Comparison of ENCODE assay signal across 1 cellular context in genomic region chr12:131928080-131928764, GRCh38.
TF ChIP-seq lines count a peak whose summit lies in the region.

No MANE protein-coding gene starts in this region.

TF ChIP-seq in K562, 482 proteins besides CTCF, POLR2A, EP300 and RAD21 (continued from another document and continues in another):
- peak; percentile 54; the same call in 1 of the 2 replicates for TF ChIP-seq ZBTB40 (IDR thresholded peaks at IDR 0.05)
- no peak for TF ChIP-seq ZBTB40 (CRISPR knock-in tag; IDR thresholded peaks at IDR 0.05)
- no peak; the same call in 1 of the 2 replicates for TF ChIP-seq HDAC2 (IDR thresholded peaks at IDR 0.05)
- TF ChIP-seq CHD1 (IDR thresholded peaks at IDR 0.05; ENCODE audit: low read length), result no peak
- TF ChIP-seq MTA1 (IDR thresholded peaks at IDR 0.05; ENCODE audit: borderline replicate concordance), result no peak
- TF ChIP-seq NFIX (CRISPR knock-in tag; IDR thresholded peaks at IDR 0.05; ENCODE audit: low read depth), result no peak
- no peak for TF ChIP-seq CCNT2 (IDR thresholded peaks at IDR 0.05; ENCODE audit: borderline replicate concordance, extremely low read depth, insufficient read length, low read depth, low read length)
- no peak for TF ChIP-seq ZNF24 (IDR thresholded peaks at IDR 0.05)
- no peak for TF ChIP-seq MEIS2 (IDR thresholded peaks at IDR 0.05; ENCODE audit: partially characterized antibody)
- TF ChIP-seq HNRNPH1 (optimal IDR thresholded peaks at IDR 0.05; ENCODE audit: low read depth, low read length), result no peak
- no peak for TF ChIP-seq ZFP30 (CRISPR knock-in tag; IDR thresholded peaks at IDR 0.05; ENCODE audit: borderline replicate concordance)
- no peak for TF ChIP-seq HNRNPUL1 (IDR thresholded peaks at IDR 0.05; ENCODE audit: low read length)
- no peak for TF ChIP-seq ZNF449 (CRISPR knock-in tag; IDR thresholded peaks at IDR 0.05)
- no peak for TF ChIP-seq SNRNP70 (optimal IDR thresholded peaks at IDR 0.05; ENCODE audit: low read depth, low read length)
- no peak for TF ChIP-seq PTRF (tag; IDR thresholded peaks at IDR 0.05)
- TF ChIP-seq ZC3H11A (IDR thresholded peaks at IDR 0.05; ENCODE audit: low read depth, low read length), result no peak
- no peak for TF ChIP-seq PHF20 (IDR thresholded peaks at IDR 0.05; ENCODE audit: partially characterized antibody)
- no peak for TF ChIP-seq SRSF1 (IDR thresholded peaks at IDR 0.05; ENCODE audit: low read depth, low read length)
- no peak for TF ChIP-seq FOXP4 (CRISPR knock-in tag; IDR thresholded peaks at IDR 0.05; ENCODE audit: borderline replicate concordance)
- no peak for TF ChIP-seq ILK (tag; IDR thresholded peaks at IDR 0.05; ENCODE audit: borderline replicate concordance, low read depth)
- TF ChIP-seq FOSL1 (tag; conservative IDR thresholded peaks at IDR 0.05), result 0 out of 2 replicates have a peak, but pooled peaks have one; percentile 40
- TF ChIP-seq MAFK (IDR thresholded peaks at IDR 0.05; ENCODE audit: low read length), result no peak
- no peak for TF ChIP-seq NFYB (IDR thresholded peaks at IDR 0.05; ENCODE audit: extremely low read depth, insufficient read length)
- TF ChIP-seq NR4A1 (CRISPR knock-in tag; IDR thresholded peaks at IDR 0.05), result no peak
- TF ChIP-seq NR4A1 (tag; IDR thresholded peaks at IDR 0.05), result no peak
- no peak; a peak in 1 of 4 replicates for TF ChIP-seq MAZ (CRISPR knock-in tag; conservative IDR thresholded peaks at IDR 0.05 in 1 of 2, IDR thresholded peaks at IDR 0.05 in 1 of 2)
- TF ChIP-seq EZH2 (IDR thresholded peaks at IDR 0.05; ENCODE audit: borderline replicate concordance, low read depth, low read length), result no peak
- no peak for TF ChIP-seq HIVEP1 (CRISPR knock-in tag; IDR thresholded peaks at IDR 0.05)
- TF ChIP-seq PRMT5 (CRISPR knock-in tag; IDR thresholded peaks at IDR 0.05), result no peak
- no peak for TF ChIP-seq ELF2 (CRISPR knock-in tag; IDR thresholded peaks at IDR 0.05)
- TF ChIP-seq MED1 (CRISPR knock-in tag; IDR thresholded peaks at IDR 0.05; ENCODE audit: borderline replicate concordance), result no peak
- no peak for TF ChIP-seq KAT7 (CRISPR knock-in tag; IDR thresholded peaks at IDR 0.05; ENCODE audit: borderline replicate concordance)
- no peak for TF ChIP-seq ZNF740 (CRISPR knock-in tag; IDR thresholded peaks at IDR 0.05)
- TF ChIP-seq ZNF740 (tag; IDR thresholded peaks at IDR 0.05), result no peak
- no peak; the same call in 1 of the 2 replicates for TF ChIP-seq MAX (CRISPR knock-in tag; IDR thresholded peaks at IDR 0.05)
- TF ChIP-seq ZNF253 (CRISPR knock-in tag; conservative IDR thresholded peaks at IDR 0.05), result no peak
- no peak for TF ChIP-seq KDM2B (CRISPR knock-in tag; IDR thresholded peaks at IDR 0.05)
- TF ChIP-seq MCM3 (IDR thresholded peaks at IDR 0.05), result no peak
- no peak for TF ChIP-seq ZZZ3 (IDR thresholded peaks at IDR 0.05)
- no peak for TF ChIP-seq SNAPC5 (CRISPR knock-in tag; IDR thresholded peaks at IDR 0.05)
- TF ChIP-seq E2F1 (CRISPR knock-in tag; IDR thresholded peaks at IDR 0.05), result no peak
- TF ChIP-seq ZNF408 (CRISPR knock-in tag; IDR thresholded peaks at IDR 0.05; ENCODE audit: low read depth), result no peak
- no peak for TF ChIP-seq SRSF3 (IDR thresholded peaks at IDR 0.05; ENCODE audit: insufficient read depth, low read length)
- TF ChIP-seq NR0B1 (IDR thresholded peaks at IDR 0.05; ENCODE audit: partially characterized antibody), result no peak
- no peak for TF ChIP-seq ETS2 (tag; IDR thresholded peaks at IDR 0.05; ENCODE audit: borderline replicate concordance, poor library complexity, severe bottlenecking)
- TF ChIP-seq POLR2B (IDR thresholded peaks at IDR 0.05; ENCODE audit: low read depth, partially characterized antibody), result peak; percentile 49
- no peak for TF ChIP-seq ZNF165 (CRISPR knock-in tag; IDR thresholded peaks at IDR 0.05; ENCODE audit: borderline replicate concordance)
- TF ChIP-seq NUFIP1 (IDR thresholded peaks at IDR 0.05; ENCODE audit: partially characterized antibody), result no peak
- TF ChIP-seq CXXC5 (CRISPR knock-in tag; IDR thresholded peaks at IDR 0.05), result peak; percentile 44; the same call in 1 of the 2 replicates
- TF ChIP-seq DDX20 (tag; IDR thresholded peaks at IDR 0.05; ENCODE audit: low read depth), result no peak
- TF ChIP-seq ZNF282 (CRISPR knock-in tag; IDR thresholded peaks at IDR 0.05), result no peak
- no peak for TF ChIP-seq ZNF707 (CRISPR knock-in tag; conservative IDR thresholded peaks at IDR 0.05)
- no peak for TF ChIP-seq CBX8 (IDR thresholded peaks at IDR 0.05; ENCODE audit: borderline replicate concordance, extremely low read depth, low read depth, low read length, poor library complexity, severe bottlenecking)
- TF ChIP-seq ZBTB33 (CRISPR knock-in tag; IDR thresholded peaks at IDR 0.05), result no peak
- no peak for TF ChIP-seq ZC3H4 (CRISPR knock-in tag; IDR thresholded peaks at IDR 0.05; ENCODE audit: borderline replicate concordance)
- no peak for TF ChIP-seq MTA3 (IDR thresholded peaks at IDR 0.05; ENCODE audit: borderline replicate concordance)
